In genomic region chr14:93081875-93082570, GRCh38 we compare ENCODE assay signal across 9 cellular contexts. TPM values are rescaled to one million over a fixed set of nuclear protein-coding genes. Genes with fewer than 3 reads are reported as not detected.
DNase-seq lines count a peak whose midpoint lies in the region; ATAC-seq and TF ChIP-seq lines count a peak whose summit lies in the region.
"Had no signal": no experiment of that assay in that cellular context is flagged by ENCODE, and none has a peak within 500 bp of the region (broad histone marks: within the 10 kb centered on the region; RNA-seq: fewer than 3 reads in every experiment).

No MANE protein-coding gene starts in this region.

- POLR2A ChIA-PET in WTC11 (lab: Charles Lee), result no interaction called here

- ATAC-seq in WTC11 (no peak), HG02852 (IDR thresholded peaks at IDR 0.05; ENCODE audit: unreplicated experiment) (no peak)

- H3K27me3 Mint-ChIP-seq in WTC11 (ENCODE audit: low read depth), result no peaks in the 10 kb centered on the region; the same call in 1 of the 2 replicates

- peaks cover 39% of the 10 kb centered on the region for H3K4me1 Mint-ChIP-seq in WTC11

- H3K36me3 Mint-ChIP-seq in WTC11, result peaks cover 4% of the 10 kb centered on the region

- no peaks in the 10 kb centered on the region for H3K36me3 ChIP-seq in HAP-1 (replicated peaks)

- no peaks in the 10 kb centered on the region for H3K9me3 ChIP-seq in HAP-1

- CTCF ChIA-PET in WTC11 (lab: Charles Lee), result no interaction called here

- peaks cover under 1% of the 10 kb centered on the region; the same call in 1 of the 2 replicates for H3K9me3 Mint-ChIP-seq in WTC11

- H3K4me1 ChIP-seq in HAP-1, result peaks cover 9% of the 10 kb centered on the region

- peak overlapping the region; percentile 76 for H3K27ac Mint-ChIP-seq in WTC11

- H3K27me3 ChIP-seq in HAP-1 (ENCODE audit: low read depth), result no peaks in the 10 kb centered on the region

- H3K4me3 ChIP-seq in coronary artery (no peak overlapping the region), HAP-1 (no peak overlapping the region)

- in situ Hi-C loops in HAP-1 (cut with MboI; ENCODE audit: low sequenced_read_pairs) (no loop called here), GM13977 (cut with MboI; ENCODE audit: low pct_unique_long_range_greater_than_20kb, low sequenced_read_pairs, unreplicated experiment) (no loop called here)

- H3K27ac ChIP-seq in coronary artery, result peak overlapping the region; percentile 45 to 85

- TF ChIP-seq CTCF in GM20000 (IDR thresholded peaks at IDR 0.05; ENCODE audit: extremely low read depth, missing control alignments) (no peak), WTC11 (IDR thresholded peaks at IDR 0.05) (no peak), coronary artery (IDR thresholded peaks at IDR 0.05) (no peak), GM13977 (IDR thresholded peaks at IDR 0.05; ENCODE audit: extremely low read depth, insufficient read depth, missing control alignments) (no peak)

- H3K4me3 Mint-ChIP-seq in WTC11, result no peak overlapping the region

- DNase-seq in GM20000 (ENCODE audit: low spot score), result peak; percentile 50
- no peak for DNase-seq in WTC11 (ENCODE audit: low spot score)
- DNase-seq in coronary artery (ENCODE audit: low spot score), result no peak
- peak; percentile 48 for DNase-seq in stimulated activated CD8-positive, alpha-beta memory T cell treated with anti-CD3 and anti-CD28 coated beads, Interleukin-12 subunit alpha, Interleukin-12 subunit beta, amount 100 ng/mL, for 4 hours (ENCODE audit: low read depth)
- no peak for DNase-seq in HUDEP-2 (lab: John Stamatoyannopoulos, UW; ENCODE audit: unreplicated experiment in 76 of 76)
- DNase-seq in HAP-1 (ENCODE audit: low spot score in 2 of 2), result no peak
- DNase-seq in GM13977 (ENCODE audit: low spot score), result no peak
- DNase-seq: NCI-H2081 had no signal

TF ChIP-seq in WTC11, 78 proteins besides CTCF, POLR2A, EP300 and RAD21:
- TF ChIP-seq ZMAT4 (CRISPR knock-in tag; IDR thresholded peaks at IDR 0.05), result no peak
- no peak for TF ChIP-seq USF1 (CRISPR knock-in tag; IDR thresholded peaks at IDR 0.05)

RNA-seq across cellular contexts. Expression of gene ITPK1, which starts 33.7 kb away (rescaled TPM):
- total RNA-seq in WTC11 (2021), result 116 to 144 TPM (median 121 TPM) in 3 replicates

Comparison
In these comparisons a context has a peak if more than half of its experiments do, and no peak if none do; other contexts are left out.
1. DNase-seq: peak in GM20000 (single experiment) and stimulated activated CD8-positive, alpha-beta memory T cell treated with anti-CD3 and anti-CD28 coated beads, Interleukin-12 subunit alpha, Interleukin-12 subunit beta, amount 100 ng/mL, for 4 hours (single experiment); none in WTC11 (single experiment), coronary artery (single experiment), HUDEP-2 (0 of 76), HAP-1 (0 of 2) and GM13977 (single experiment).